Comparison of ENCODE assay signal across 14 cellular contexts in the genomic region with DNA sequence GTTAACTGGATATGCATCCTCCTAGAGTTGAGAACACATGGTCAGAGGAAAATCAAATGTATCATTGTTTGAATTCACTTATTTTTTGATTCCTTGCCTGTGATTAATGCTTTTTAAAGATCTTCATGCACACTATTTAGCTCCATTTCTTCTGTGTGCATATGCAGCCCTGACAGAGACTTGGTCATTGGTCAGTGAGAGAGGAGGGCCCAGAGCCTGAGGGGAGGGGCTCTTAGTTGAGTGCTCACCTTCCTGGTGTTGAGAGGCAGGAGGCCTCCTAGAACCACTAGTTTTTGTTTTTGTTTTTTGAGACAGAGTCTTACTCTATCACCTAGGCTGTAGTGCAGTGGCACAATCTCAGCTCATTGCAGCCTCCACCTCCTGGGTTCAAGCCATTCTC.
"Had no signal": no experiment of that assay in that cellular context is flagged by ENCODE, and none has a peak within 500 bp of the region (broad histone marks: within the 10 kb centered on the region; RNA-seq: fewer than 3 reads in every experiment).

No MANE protein-coding gene starts in this region.

- H3K27ac Mint-ChIP-seq: stimulated activated naive CD8-positive, alpha-beta T cell treated with anti-CD3 and anti-CD28 coated beads, Interleukin-15, amount 100 ng/mL, for 72 hours had no signal

- DNase-seq: activated CD4-positive, CD25-positive, alpha-beta regulatory T cell treated with anti-CD3 and anti-CD28 coated beads, Interleukin-2, amount 50 U/mL, for 72 hours; activated naive CD4-positive, alpha-beta T cell treated with anti-CD3 and anti-CD28 coated beads, Interleukin-2, amount 50 U/mL, for 16 hours; central memory CD4-positive, alpha-beta T cell; esophagus squamous epithelium; kidney glomerular epithelial cell; left ventricle myocardium superior; mesenchymal stem cell; stimulated activated naive CD8-positive, alpha-beta T cell treated with anti-CD3 and anti-CD28 coated beads, Interleukin-15, amount 100 ng/mL, for 72 hours; upper lobe of right lung had no signal

- H3K4me3 ChIP-seq: coronary artery, esophagus squamous epithelium, upper lobe of right lung had no signal

- H3K27ac ChIP-seq: coronary artery, esophagus squamous epithelium, upper lobe of right lung had no signal

- H3K27me3 Mint-ChIP-seq: brain; stimulated activated naive CD8-positive, alpha-beta T cell treated with anti-CD3 and anti-CD28 coated beads, Interleukin-15, amount 100 ng/mL, for 72 hours had no signal

- H3K27me3 ChIP-seq: esophagus squamous epithelium, upper lobe of right lung had no signal

- H3K4me3 Mint-ChIP-seq: brain; neural crest cell; stimulated activated naive CD8-positive, alpha-beta T cell treated with anti-CD3 and anti-CD28 coated beads, Interleukin-15, amount 100 ng/mL, for 72 hours had no signal

- ATAC-seq: left ventricle myocardium superior; sciatic nerve; stimulated activated naive CD8-positive, alpha-beta T cell treated with anti-CD3 and anti-CD28 coated beads, Interleukin-15, amount 100 ng/mL, for 72 hours; upper lobe of right lung had no signal

- FAIRE-seq: endothelial cell of umbilical vein had no signal

- H3K9me3 Mint-ChIP-seq: neural crest cell; stimulated activated naive CD8-positive, alpha-beta T cell treated with anti-CD3 and anti-CD28 coated beads, Interleukin-15, amount 100 ng/mL, for 72 hours had no signal

- H3K9me3 ChIP-seq: esophagus squamous epithelium, upper lobe of right lung had no signal
